ENCODE assay signal across 16 cellular contexts in the genomic region with DNA sequence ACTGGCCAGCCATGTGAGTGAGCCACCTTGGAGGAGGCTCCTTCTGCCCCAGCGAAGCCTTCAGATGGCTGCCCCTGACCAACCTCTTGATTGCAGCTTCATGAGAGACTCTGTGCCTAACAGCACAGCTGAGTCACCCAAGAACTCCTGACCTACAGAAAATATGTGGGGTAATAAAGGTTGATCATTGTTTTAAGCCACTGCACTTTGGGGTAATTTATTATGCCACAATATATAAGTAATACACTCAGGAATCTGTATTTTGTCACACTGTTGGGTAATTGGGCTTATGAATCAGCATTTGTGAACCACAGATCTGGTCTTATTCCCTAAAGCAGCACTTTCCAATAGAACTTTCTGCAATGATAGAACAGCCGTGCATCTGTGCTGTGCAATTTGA.
DNase-seq lines count a peak whose midpoint lies in the region; ATAC-seq and TF ChIP-seq lines count a peak whose summit lies in the region.
"Had no signal": no experiment of that assay in that cellular context is flagged by ENCODE, and none has a peak within 500 bp of the region (broad histone marks: within the 10 kb centered on the region; RNA-seq: fewer than 3 reads in every experiment).

No MANE protein-coding gene starts in this region.

- no peak overlapping the region for H3K27ac ChIP-seq in RWPE2 (ENCODE audit: poor library complexity, severe bottlenecking)
- H3K27ac ChIP-seq: 22Rv1, neutrophil had no signal

- no peak overlapping the region for H3K4me3 ChIP-seq in RWPE2 (ENCODE audit: severe bottlenecking)

- peak; percentile 49 for DNase-seq in NOMO-1 treated with DMSO at 0.1 percent for 48 hours (lab: John Stamatoyannopoulos, UW; ENCODE audit: unreplicated experiment)
- DNase-seq in NOMO-1 treated with dmso at 0.1 percent for 144 hours (lab: John Stamatoyannopoulos, UW; ENCODE audit: unreplicated experiment): no peak
- DNase-seq in RWPE2 (ENCODE audit: low spot score): no peak
- DNase-seq in fibroblast of peridontal ligament (ENCODE audit: extremely low read depth): peak; percentile 95
- DNase-seq in stromal cell of bone marrow (ENCODE audit: low read depth): peak; percentile 92
- DNase-seq in iPS-NIHi11 (ENCODE audit: low spot score): no peak
- no peak for DNase-seq in OCI-M2 (lab: John Stamatoyannopoulos, UW; ENCODE audit: unreplicated experiment)
- DNase-seq: activated CD8-positive, alpha-beta memory T cell treated with anti-CD3 and anti-CD28 coated beads, Interleukin-2, amount 50 U/mL, for 4 hours; anterior cingulate cortex; DMS79; erythroblast; left cardiac atrium; NCI-H1694 had no signal

- TF ChIP-seq CTCF in RWPE2 (IDR thresholded peaks at IDR 0.05; ENCODE audit: poor library complexity, severe bottlenecking): no peak

- no peaks in the 10 kb centered on the region for H3K27me3 ChIP-seq in RWPE2 (ENCODE audit: insufficient read depth, poor library complexity, severe bottlenecking)

- ATAC-seq in RWPE2 (ENCODE audit: low read depth) (peak; percentile 67), HG02588 (IDR thresholded peaks at IDR 0.05; ENCODE audit: unreplicated experiment) (no peak)
- ATAC-seq: left cardiac atrium had no signal

- no peaks in the 10 kb centered on the region for H3K9me3 ChIP-seq in RWPE2 (ENCODE audit: severe bottlenecking)
- H3K9me3 ChIP-seq: neutrophil had no signal

- H3K4me1 ChIP-seq in RWPE2 (ENCODE audit: insufficient read depth, poor library complexity, severe bottlenecking): peaks cover 13% of the 10 kb centered on the region

- no peaks in the 10 kb centered on the region for H3K36me3 ChIP-seq in RWPE2 (ENCODE audit: low read depth)
- H3K36me3 ChIP-seq: neutrophil had no signal

Comparison
In these comparisons a context has a peak if more than half of its experiments do, and no peak if none do; other contexts are left out.
1. DNase-seq: peak in NOMO-1 treated with DMSO at 0.1 percent for 48 hours (single experiment), fibroblast of peridontal ligament (single experiment) and stromal cell of bone marrow (single experiment); none in NOMO-1 treated with dmso at 0.1 percent for 144 hours (single experiment), RWPE2 (single experiment), iPS-NIHi11 (single experiment) and OCI-M2 (single experiment).